Comparison of ENCODE assay signal across 18 cellular contexts in genomic region chr17:13510062-13510461, GRCh38.
DNase-seq lines count a peak whose midpoint lies in the region; ATAC-seq and TF ChIP-seq lines count a peak whose summit lies in the region.
"Had no signal": no experiment of that assay in that cellular context is flagged by ENCODE, and none has a peak within 500 bp of the region (broad histone marks: within the 10 kb centered on the region; RNA-seq: fewer than 3 reads in every experiment).

No MANE protein-coding gene starts in this region.

- ATAC-seq in GM18858 (IDR thresholded peaks at IDR 0.05; ENCODE audit: unreplicated experiment), result no peak
- ATAC-seq: mucosa of descending colon had no signal

- H3K4me1 Mint-ChIP-seq in brain, result peaks cover 41% of the 10 kb centered on the region
- peaks cover 64% of the 10 kb centered on the region for H3K4me1 Mint-ChIP-seq in nephron progenitor cell

- H3K36me3 ChIP-seq in HUES64 (ENCODE audit: insufficient read depth, low read length), result no peaks in the 10 kb centered on the region
- H3K36me3 ChIP-seq: BLaER1 treated with 17β-estradiol and CSF1 and Interleukin-3, amounts not matched to agents 10 nM and 100 nM; SJSA1; thoracic aorta had no signal

- peak overlapping the region in 4 of 5 experiments; percentile 13 to 57 (median 42) for H3K4me3 Mint-ChIP-seq in brain
- peak overlapping the region; percentile 55 for H3K4me3 Mint-ChIP-seq in nephron progenitor cell

- H3K27ac Mint-ChIP-seq in brain (peak overlapping the region in 4 of 5 experiments; percentile 51 to 91 (median 60)), nephron progenitor cell (peak overlapping the region; percentile 90)

- intact Hi-C loops in posterior cingulate gyrus (cut with DNase I), result no loop called here

- H3K27me3 Mint-ChIP-seq in brain (peaks cover 3% of the 10 kb centered on the region), nephron progenitor cell (ENCODE audit: low read depth, poor library complexity) (no peaks in the 10 kb centered on the region)

- DNase-seq in ELF-1 (ENCODE audit: low read depth, low spot score) (peak; percentile 7), nephron progenitor cell (no peak), NCI-H526 (lab: John Stamatoyannopoulos, UW) (no peak), posterior cingulate gyrus (no peak), NCI-H2029 (lab: John Stamatoyannopoulos, UW) (no peak)
- DNase-seq: activated naive CD4-positive, alpha-beta T cell treated with Interleukin-2 at 50 U/mL for 16 hours; glutamatergic neuron; kidney; MM.1S; mucosa of descending colon; NCI-H2107 had no signal

- peaks cover 18% of the 10 kb centered on the region for H3K4me1 ChIP-seq in HUES64 (ENCODE audit: insufficient read depth, low read length)
- H3K4me1 ChIP-seq: BLaER1 treated with 17β-estradiol and CSF1 and Interleukin-3, amounts not matched to agents 10 nM and 100 nM; SJSA1 had no signal

- H3K9me3 ChIP-seq in HUES64 (ENCODE audit: insufficient read depth, low read depth, low read length), result no peaks in the 10 kb centered on the region
- H3K9me3 ChIP-seq: BLaER1 treated with 17β-estradiol and CSF1 and Interleukin-3, amounts not matched to agents 10 nM and 100 nM; mucosa of descending colon; SJSA1; thoracic aorta had no signal

- TF ChIP-seq CTCF in brain (conservative IDR thresholded peaks at IDR 0.05) (no peak), nephron progenitor cell (IDR thresholded peaks at IDR 0.05) (no peak)

- WGBS in HUES64, result 80% methylated on average over 6 of the region's 6 CpGs

- H3K27me3 ChIP-seq in HUES64 (ENCODE audit: insufficient read depth, low read length), result no peaks in the 10 kb centered on the region
- H3K27me3 ChIP-seq: BLaER1 treated with 17β-estradiol and CSF1 and Interleukin-3, amounts not matched to agents 10 nM and 100 nM; SJSA1 had no signal

- H3K36me3 Mint-ChIP-seq in brain, result no peaks in the 10 kb centered on the region
- peaks cover 27% of the 10 kb centered on the region for H3K36me3 Mint-ChIP-seq in nephron progenitor cell (ENCODE audit: low read depth)

- peaks cover 0 to 3% (median 0%) of the 10 kb centered on the region in 5 experiments for H3K9me3 Mint-ChIP-seq in brain
- H3K9me3 Mint-ChIP-seq in nephron progenitor cell, result no peaks in the 10 kb centered on the region

- no peak overlapping the region for H3K4me3 ChIP-seq in HUES64 (ENCODE audit: low read length)
- H3K4me3 ChIP-seq: BLaER1 treated with 17β-estradiol and CSF1 and Interleukin-3, amounts not matched to agents 10 nM and 100 nM; mucosa of descending colon; SJSA1; thoracic aorta had no signal

- 0 out of 2 replicates have a peak overlapping the region, but pooled peaks have one; percentile 28 for H3K9ac ChIP-seq in HUES64 (ENCODE audit: low read depth, low read length)
- H3K9ac ChIP-seq: BLaER1 treated with 17β-estradiol and CSF1 and Interleukin-3, amounts not matched to agents 10 nM and 100 nM had no signal

- no peak overlapping the region for H3K27ac ChIP-seq in HUES64 (ENCODE audit: low read depth, low read length)
- H3K27ac ChIP-seq: BLaER1 treated with 17β-estradiol and CSF1 and Interleukin-3, amounts not matched to agents 10 nM and 100 nM; SJSA1; thoracic aorta; VCaP had no signal
